1 cellular context compared by ENCODE assay signal in genomic region chr9:134205636-134206316, GRCh38.
A peak's percentile ranks its signal among the peaks of the same experiment; 100 is the strongest.
TF ChIP-seq lines count a peak whose summit lies in the region.

No MANE protein-coding gene starts in this region.

TF ChIP-seq in K562, 482 proteins besides CTCF, POLR2A, EP300 and RAD21 (continued from another document and continues in another):
- TF ChIP-seq, protein P1, sequence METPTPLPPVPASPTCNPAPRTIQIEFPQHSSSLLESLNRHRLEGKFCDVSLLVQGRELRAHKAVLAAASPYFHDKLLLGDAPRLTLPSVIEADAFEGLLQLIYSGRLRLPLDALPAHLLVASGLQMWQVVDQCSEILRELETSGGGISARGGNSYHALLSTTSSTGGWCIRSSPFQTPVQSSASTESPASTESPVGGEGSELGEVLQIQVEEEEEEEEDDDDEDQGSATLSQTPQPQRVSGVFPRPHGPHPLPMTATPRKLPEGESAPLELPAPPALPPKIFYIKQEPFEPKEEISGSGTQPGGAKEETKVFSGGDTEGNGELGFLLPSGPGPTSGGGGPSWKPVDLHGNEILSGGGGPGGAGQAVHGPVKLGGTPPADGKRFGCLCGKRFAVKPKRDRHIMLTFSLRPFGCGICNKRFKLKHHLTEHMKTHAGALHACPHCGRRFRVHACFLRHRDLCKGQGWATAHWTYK (CRISPR knock-in tag; IDR thresholded peaks at IDR 0.05), result no peak
- TF ChIP-seq ADNP (tag; IDR thresholded peaks at IDR 0.05), result no peak
- TF ChIP-seq CBX1 (IDR thresholded peaks at IDR 0.05; ENCODE audit: low read depth), result no peak
- no peak for TF ChIP-seq BCL6 (CRISPR knock-in tag; IDR thresholded peaks at IDR 0.05)
- TF ChIP-seq ZNF140 (CRISPR knock-in tag; IDR thresholded peaks at IDR 0.05), result no peak
- no peak for TF ChIP-seq THAP7 (CRISPR knock-in tag; IDR thresholded peaks at IDR 0.05)
- TF ChIP-seq LCOR (CRISPR knock-in tag; IDR thresholded peaks at IDR 0.05), result no peak
- no peak for TF ChIP-seq ZFP30 (CRISPR knock-in tag; IDR thresholded peaks at IDR 0.05; ENCODE audit: borderline replicate concordance)
- TF ChIP-seq, protein P2, sequence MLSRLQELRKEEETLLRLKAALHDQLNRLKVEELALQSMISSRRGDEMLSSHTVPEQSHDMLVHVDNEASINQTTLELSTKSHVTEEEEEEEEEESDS (CRISPR knock-in tag; IDR thresholded peaks at IDR 0.05), result no peak
- TF ChIP-seq ZNF77 (CRISPR knock-in tag; IDR thresholded peaks at IDR 0.05), result no peak
- TF ChIP-seq GATAD2A (IDR thresholded peaks at IDR 0.05), result no peak
- TF ChIP-seq PBX2 (CRISPR knock-in tag; IDR thresholded peaks at IDR 0.05; ENCODE audit: low read depth), result no peak
- TF ChIP-seq PBX2 (tag; conservative IDR thresholded peaks at IDR 0.05; ENCODE audit: low read depth), result 0 out of 2 replicates have a peak, but pooled peaks have one; percentile 12
- no peak for TF ChIP-seq CBX5 (IDR thresholded peaks at IDR 0.05; ENCODE audit: borderline replicate concordance, low read depth)
- no peak for TF ChIP-seq NFRKB (IDR thresholded peaks at IDR 0.05; ENCODE audit: low read depth)
- TF ChIP-seq CBX2 (IDR thresholded peaks at IDR 0.05; ENCODE audit: insufficient read depth, low read length, poor library complexity, severe bottlenecking), result no peak
- TF ChIP-seq RB1 (IDR thresholded peaks at IDR 0.05; ENCODE audit: low read depth), result no peak
- TF ChIP-seq EGR1 (conservative IDR thresholded peaks at IDR 0.05), result peak; percentile 45; the same call in 1 of the 2 replicates
- TF ChIP-seq GTF2E2 (tag; IDR thresholded peaks at IDR 0.05), result no peak
- TF ChIP-seq NRF1 (conservative IDR thresholded peaks at IDR 0.05 in 1 of 2, IDR thresholded peaks at IDR 0.05 in 1 of 2), result 0 out of 4 replicates have a peak, but pooled peaks of 1 of the 2 experiments have one; percentile 14
- TF ChIP-seq ETV5 (CRISPR knock-in tag; IDR thresholded peaks at IDR 0.05; ENCODE audit: low read depth), result no peak
- TF ChIP-seq NCOA4 (IDR thresholded peaks at IDR 0.05; ENCODE audit: partially characterized antibody), result no peak
- TF ChIP-seq DNMT1 (IDR thresholded peaks at IDR 0.05), result no peak
- TF ChIP-seq KDM1A (IDR thresholded peaks at IDR 0.05), result no peak
- no peak for TF ChIP-seq DMBX1 (CRISPR knock-in tag; IDR thresholded peaks at IDR 0.05; ENCODE audit: borderline replicate concordance)
- no peak for TF ChIP-seq RUNX1 (IDR thresholded peaks at IDR 0.05; ENCODE audit: low read depth)
- TF ChIP-seq TCF3 (CRISPR knock-in tag; IDR thresholded peaks at IDR 0.05), result no peak
- no peak for TF ChIP-seq TSC22D4 (tag; IDR thresholded peaks at IDR 0.05)
- TF ChIP-seq JUN (IDR thresholded peaks at IDR 0.05; ENCODE audit: borderline replicate concordance, low read depth, low read length), result peak; percentile 69; the same call in 1 of the 2 replicates
- no peak for TF ChIP-seq JUN (CRISPR knock-in tag; IDR thresholded peaks at IDR 0.05; ENCODE audit: borderline replicate concordance)
- TF ChIP-seq BCLAF1 (IDR thresholded peaks at IDR 0.05; ENCODE audit: borderline replicate concordance in 1 of 2, control insufficient read depth in 1 of 2, low read depth in 2 of 2, low read length in 1 of 2), result no peak
- TF ChIP-seq SNRNP70 (optimal IDR thresholded peaks at IDR 0.05; ENCODE audit: low read depth, low read length), result no peak
- no peak for TF ChIP-seq SMC3 (conservative IDR thresholded peaks at IDR 0.05; ENCODE audit: insufficient read depth, low read depth, low read length)
- TF ChIP-seq ZNF239 (CRISPR knock-in tag; IDR thresholded peaks at IDR 0.05), result no peak
- no peak for TF ChIP-seq MITF (IDR thresholded peaks at IDR 0.05)
- no peak for TF ChIP-seq ZNF124 (CRISPR knock-in tag; IDR thresholded peaks at IDR 0.05)
- no peak for TF ChIP-seq ASH1L (IDR thresholded peaks at IDR 0.05; ENCODE audit: borderline replicate concordance, low read depth, partially characterized antibody)
- no peak for TF ChIP-seq SMARCC2 (IDR thresholded peaks at IDR 0.05; ENCODE audit: low read depth)
- TF ChIP-seq ZFX (CRISPR knock-in tag; IDR thresholded peaks at IDR 0.05), result 0 out of 2 replicates have a peak, but pooled peaks have one; percentile 20
- TF ChIP-seq, protein P3, sequence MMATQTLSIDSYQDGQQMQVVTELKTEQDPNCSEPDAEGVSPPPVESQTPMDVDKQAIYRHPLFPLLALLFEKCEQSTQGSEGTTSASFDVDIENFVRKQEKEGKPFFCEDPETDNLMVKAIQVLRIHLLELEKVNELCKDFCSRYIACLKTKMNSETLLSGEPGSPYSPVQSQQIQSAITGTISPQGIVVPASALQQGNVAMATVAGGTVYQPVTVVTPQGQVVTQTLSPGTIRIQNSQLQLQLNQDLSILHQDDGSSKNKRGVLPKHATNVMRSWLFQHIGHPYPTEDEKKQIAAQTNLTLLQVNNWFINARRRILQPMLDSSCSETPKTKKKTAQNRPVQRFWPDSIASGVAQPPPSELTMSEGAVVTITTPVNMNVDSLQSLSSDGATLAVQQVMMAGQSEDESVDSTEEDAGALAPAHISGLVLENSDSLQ (IDR thresholded peaks at IDR 0.05), result peak; percentile 65
- TF ChIP-seq ZNF146 (CRISPR knock-in tag; IDR thresholded peaks at IDR 0.05; ENCODE audit: unreplicated experiment), result no peak
- TF ChIP-seq RBM22 (IDR thresholded peaks at IDR 0.05; ENCODE audit: low read depth, low read length, poor library complexity, severe bottlenecking), result no peak
- peak in 1 of 2 experiments; percentile 79; a peak in 1 of 4 replicates for TF ChIP-seq CSDE1 (IDR thresholded peaks at IDR 0.05)
- no peak for TF ChIP-seq MCM3 (IDR thresholded peaks at IDR 0.05)
- TF ChIP-seq CXXC5 (CRISPR knock-in tag; IDR thresholded peaks at IDR 0.05), result 0 out of 2 replicates have a peak, but pooled peaks have one; percentile 11
- TF ChIP-seq, protein P4, sequence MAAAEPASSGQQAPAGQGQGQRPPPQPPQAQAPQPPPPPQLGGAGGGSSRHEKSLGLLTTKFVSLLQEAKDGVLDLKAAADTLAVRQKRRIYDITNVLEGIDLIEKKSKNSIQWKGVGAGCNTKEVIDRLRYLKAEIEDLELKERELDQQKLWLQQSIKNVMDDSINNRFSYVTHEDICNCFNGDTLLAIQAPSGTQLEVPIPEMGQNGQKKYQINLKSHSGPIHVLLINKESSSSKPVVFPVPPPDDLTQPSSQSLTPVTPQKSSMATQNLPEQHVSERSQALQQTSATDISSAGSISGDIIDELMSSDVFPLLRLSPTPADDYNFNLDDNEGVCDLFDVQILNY (CRISPR knock-in tag; IDR thresholded peaks at IDR 0.05), result no peak
- no peak for TF ChIP-seq PRPF4 (IDR thresholded peaks at IDR 0.05; ENCODE audit: insufficient read depth, low read depth, low read length, poor library complexity, severe bottlenecking)
- TF ChIP-seq CEBPB (tag; IDR thresholded peaks at IDR 0.05), result no peak
- no peak for TF ChIP-seq ZNF583 (CRISPR knock-in tag; IDR thresholded peaks at IDR 0.05)
- no peak for TF ChIP-seq RBM15 (IDR thresholded peaks at IDR 0.05; ENCODE audit: insufficient read depth, low read length)
- TF ChIP-seq CHD2 (IDR thresholded peaks at IDR 0.05; ENCODE audit: low read depth, low read length), result no peak
- no peak for TF ChIP-seq ZBTB49 (CRISPR knock-in tag; IDR thresholded peaks at IDR 0.05; ENCODE audit: borderline replicate concordance)
- TF ChIP-seq ETV6 (IDR thresholded peaks at IDR 0.05; ENCODE audit: borderline replicate concordance in 1 of 2, low read depth in 2 of 2, low read length in 1 of 2), result no peak
- TF ChIP-seq ETV6 (CRISPR knock-in tag; IDR thresholded peaks at IDR 0.05; ENCODE audit: borderline replicate concordance), result no peak
- no peak for TF ChIP-seq E2F4 (CRISPR knock-in tag; IDR thresholded peaks at IDR 0.05; ENCODE audit: low read depth)
- no peak for TF ChIP-seq ZSCAN32 (CRISPR knock-in tag; IDR thresholded peaks at IDR 0.05)
- TF ChIP-seq ATF3 (IDR thresholded peaks at IDR 0.05), result peak; percentile 91
- no peak for TF ChIP-seq ATF3 (CRISPR knock-in tag; conservative IDR thresholded peaks at IDR 0.05)
- no peak for TF ChIP-seq MAFK (IDR thresholded peaks at IDR 0.05; ENCODE audit: low read length)
- no peak for TF ChIP-seq TOE1 (IDR thresholded peaks at IDR 0.05; ENCODE audit: borderline replicate concordance)
- no peak for TF ChIP-seq TOE1 (CRISPR knock-in tag; IDR thresholded peaks at IDR 0.05; ENCODE audit: borderline replicate concordance, low read depth)
